Comparison of ENCODE assay signal across 14 cellular contexts in genomic region chr7:6268909-6269306, GRCh38. TPM values are rescaled to one million over a fixed set of nuclear protein-coding genes. Genes with fewer than 3 reads are reported as not detected.
DNase-seq lines count a peak whose midpoint lies in the region; ATAC-seq and TF ChIP-seq lines count a peak whose summit lies in the region.
"Had no signal": no experiment of that assay in that cellular context is flagged by ENCODE, and none has a peak within 500 bp of the region (broad histone marks: within the 10 kb centered on the region; RNA-seq: fewer than 3 reads in every experiment).

No MANE protein-coding gene starts in this region.

- H3K27me3 ChIP-seq in tibial artery = no peaks in the 10 kb centered on the region

- no peak overlapping the region for H3K4me3 ChIP-seq in tibial artery

- DNase-seq in NCI-H82 (lab: John Stamatoyannopoulos, UW) (peak; percentile 39), NCI-H82 treated with DMSO at 0.1 percent for 48 hours (lab: John Stamatoyannopoulos, UW; ENCODE audit: unreplicated experiment) (no peak), SK-MEL-5 (ENCODE audit: low read depth, low spot score) (peak; percentile 27), islet precursor cell (peak; percentile 82), tibial artery (no peak), midbrain (lab: John Stamatoyannopoulos, UW) (no peak)
- DNase-seq: activated naive CD4-positive, alpha-beta T cell; CD4-positive, alpha-beta memory T cell; hippocampal formation; naive thymus-derived CD4-positive, alpha-beta T cell; NCI-H1048; T-helper 1 cell had no signal

- H3K27ac ChIP-seq in tibial artery = peak overlapping the region; percentile 15 to 29

- in situ Hi-C loops in SK-MEL-5 (cut with HindIII; ENCODE audit: low pct_unique_long_range_greater_than_20kb, low sequenced_read_pairs) = loop anchor here (10.0 kb wide), 1 partner anchor 84 kb away; no protein-coding TSS in a partner anchor

- no peaks in the 10 kb centered on the region for H3K9me3 ChIP-seq in tibial artery

- ATAC-seq in GM21367 (IDR thresholded peaks at IDR 0.05; ENCODE audit: unreplicated experiment) (no peak), GM18520 (IDR thresholded peaks at IDR 0.05; ENCODE audit: unreplicated experiment) (no peak)
- ATAC-seq: naive thymus-derived CD4-positive, alpha-beta T cell had no signal

- TF ChIP-seq CTCF in tibial artery (IDR thresholded peaks at IDR 0.05) = no peak

- peaks cover 0 to 32% (median 23%) of the 10 kb centered on the region in 4 donors for H3K4me1 ChIP-seq in tibial artery

- H3K36me3 ChIP-seq in tibial artery = no peaks in the 10 kb centered on the region

- intact Hi-C loops in tibial artery (cut with DNase I; ENCODE audit: low total_unique reads) = no loop called here

RNA-seq across cellular contexts. Expression of gene CYTH3, which starts 3.5 kb away (rescaled TPM):
- total RNA-seq in SK-MEL-5 (2014; rRNA removed; shearing (Covaris generic)) = 70.3 and 75.0 TPM in 2 replicates
- 136 and 172 TPM in 2 replicates for polyA plus RNA-seq in SK-MEL-5 (2015; cell fraction: cytosol; rRNA removed)
- polyA plus RNA-seq in SK-MEL-5 (2015; cell fraction: nucleus; rRNA removed) = 255 and 306 TPM in 2 replicates

Comparison
In these comparisons a context has a peak if more than half of its experiments do, and no peak if none do; other contexts are left out.
1. DNase-seq: peak in NCI-H82 (single experiment), SK-MEL-5 (single experiment) and islet precursor cell (single experiment); none in NCI-H82 treated with DMSO at 0.1 percent for 48 hours (single experiment), tibial artery (0 of 2) and midbrain (single experiment).